15 cellular contexts compared by ENCODE assay signal in the genomic region with DNA sequence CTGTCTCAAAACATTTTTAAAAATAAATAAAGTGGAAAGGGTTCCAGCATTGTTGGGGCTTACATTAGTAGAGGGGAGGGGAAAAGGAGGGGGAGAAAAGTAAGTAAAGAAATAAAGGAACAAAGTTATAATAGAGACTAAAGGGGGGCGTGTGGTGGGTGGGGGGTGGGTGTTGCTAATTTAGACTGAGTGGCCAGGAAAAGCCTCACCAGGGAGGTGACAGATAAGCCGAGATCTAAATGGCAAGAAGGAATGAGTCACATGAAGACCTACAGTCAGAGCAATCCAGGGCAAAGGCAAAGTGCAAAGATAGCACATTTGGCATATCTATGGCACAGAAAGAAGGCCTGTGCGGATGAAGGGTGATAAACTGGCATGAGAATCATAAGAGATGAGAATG. TPM values are rescaled to one million over a fixed set of nuclear protein-coding genes. Genes with fewer than 3 reads are reported as not detected.
DNase-seq lines count a peak whose midpoint lies in the region; ATAC-seq and TF ChIP-seq lines count a peak whose summit lies in the region.
"Had no signal": no experiment of that assay in that cellular context is flagged by ENCODE, and none has a peak within 500 bp of the region (broad histone marks: within the 10 kb centered on the region; RNA-seq: fewer than 3 reads in every experiment).

No MANE protein-coding gene starts in this region.

- WGBS in endodermal cell (ENCODE audit: insufficient coverage in 1 of 2, insufficient read length in 1 of 2), 2 experiments = 68 to 78% methylated on average over 3 of the region's 3 CpGs

- H3K4me1 ChIP-seq in endodermal cell (ENCODE audit: control insufficient read depth, insufficient read depth, low read length) = peaks cover 12% of the 10 kb centered on the region
- peaks cover 3% of the 10 kb centered on the region for H3K4me1 ChIP-seq in parathyroid adenoma

- H3K9ac ChIP-seq in endodermal cell (ENCODE audit: extremely low read depth, low read length, poor library complexity, severe bottlenecking) (no peak overlapping the region), parathyroid adenoma (no peak overlapping the region)

- no peak overlapping the region for H3K27ac ChIP-seq in endodermal cell (ENCODE audit: low read depth, low read length)
- H3K27ac ChIP-seq in parathyroid adenoma = no peak overlapping the region
- H3K27ac ChIP-seq: C4-2B, right lobe of liver, SK-N-MC had no signal

- H3K36me3 Mint-ChIP-seq in endodermal cell (ENCODE audit: low read depth) = no peaks in the 10 kb centered on the region
- H3K36me3 Mint-ChIP-seq: naive thymus-derived CD8-positive, alpha-beta T cell had no signal

- H3K9me3 Mint-ChIP-seq in endodermal cell = no peaks in the 10 kb centered on the region
- H3K9me3 Mint-ChIP-seq: naive thymus-derived CD8-positive, alpha-beta T cell had no signal

- TF ChIP-seq CTCF in endodermal cell (conservative IDR thresholded peaks at IDR 0.05) = no peak
- TF ChIP-seq CTCF in parathyroid adenoma (IDR thresholded peaks at IDR 0.05) = no peak

- H3K27ac Mint-ChIP-seq in endodermal cell = no peak overlapping the region
- H3K27ac Mint-ChIP-seq: naive thymus-derived CD8-positive, alpha-beta T cell had no signal

- H3K4me3 ChIP-seq in endodermal cell (ENCODE audit: low read length) (no peak overlapping the region), parathyroid adenoma (ENCODE audit: low read depth, low read length) (no peak overlapping the region)
- H3K4me3 ChIP-seq: right lobe of liver, SK-N-MC had no signal

- DNase-seq in M059J (ENCODE audit: low read depth) = peak; percentile 40
- DNase-seq in endodermal cell = peak; percentile 41
- no peak for DNase-seq in SW 1271 (lab: John Stamatoyannopoulos, UW)
- no peak for DNase-seq in NCI-H2196 (lab: John Stamatoyannopoulos, UW; ENCODE audit: unreplicated experiment)
- DNase-seq: anterior cingulate cortex; H7; naive thymus-derived CD8-positive, alpha-beta T cell; NCI-H2081 treated with DMSO at 0.1 percent for 48 hours had no signal

- H3K4me3 Mint-ChIP-seq in endodermal cell = no peak overlapping the region
- H3K4me3 Mint-ChIP-seq: naive thymus-derived CD8-positive, alpha-beta T cell had no signal

- H3K36me3 ChIP-seq in endodermal cell (ENCODE audit: control insufficient read depth, insufficient read depth, low read length) = no peaks in the 10 kb centered on the region
- H3K36me3 ChIP-seq in parathyroid adenoma (ENCODE audit: control insufficient read depth, insufficient read depth, low read length) = no peaks in the 10 kb centered on the region
- H3K36me3 ChIP-seq: right lobe of liver had no signal

- no peaks in the 10 kb centered on the region for H3K79me2 ChIP-seq in parathyroid adenoma

- peak overlapping the region; percentile 29 for H2AFZ ChIP-seq in parathyroid adenoma

- peak overlapping the region; percentile 8 for H3K4me2 ChIP-seq in parathyroid adenoma (ENCODE audit: low read length)

- no peaks in the 10 kb centered on the region for H3K27me3 Mint-ChIP-seq in endodermal cell (ENCODE audit: insufficient read depth)
- H3K27me3 Mint-ChIP-seq: naive thymus-derived CD8-positive, alpha-beta T cell had no signal

- H3K4me1 Mint-ChIP-seq in endodermal cell = peaks cover 32% of the 10 kb centered on the region

- peaks cover 6% of the 10 kb centered on the region for H3K27me3 ChIP-seq in endodermal cell (ENCODE audit: control insufficient read depth, insufficient read depth, low read length, poor library complexity, severe bottlenecking)
- H3K27me3 ChIP-seq in parathyroid adenoma (ENCODE audit: control insufficient read depth, insufficient read depth, low read length) = no peaks in the 10 kb centered on the region
- H3K27me3 ChIP-seq: right lobe of liver had no signal

- H3K9me3 ChIP-seq in endodermal cell (ENCODE audit: control insufficient read depth, low read length) (no peaks in the 10 kb centered on the region), parathyroid adenoma (ENCODE audit: control insufficient read depth, low read length) (no peaks in the 10 kb centered on the region)
- H3K9me3 ChIP-seq: right lobe of liver had no signal

- ATAC-seq in HG03520 (IDR thresholded peaks at IDR 0.05; ENCODE audit: unreplicated experiment) = no peak
- ATAC-seq: activated CD4-positive, CD25-positive, alpha-beta regulatory T cell treated with anti-CD3 and anti-CD28 coated beads, Interleukin-2, amount 50 U/mL, for 24 hours; naive thymus-derived CD8-positive, alpha-beta T cell had no signal

RNA-seq across cellular contexts. Expression of a gene that starts 7.5 kb away (rescaled TPM):
- not detected in 2 replicates for total RNA-seq in M059J (2014; rRNA removed; shearing (Covaris generic))
- 1 to 10 TPM in 1 of 2 donors, under 1 TPM in 1; 0.64 to 1.2 TPM for total RNA-seq in endodermal cell
- not detected for polyA plus RNA-seq in endodermal cell (2013, experiment 1 of 2)
- not detected for polyA plus RNA-seq in endodermal cell (2013, experiment 2 of 2)
- total RNA-seq: H7; MCF 10A; naive thymus-derived CD8-positive, alpha-beta T cell had no signal
- polyA plus RNA-seq: naive thymus-derived CD8-positive, alpha-beta T cell had no signal

RNA-seq across cellular contexts. Expression of a gene that starts 13.7 kb away (rescaled TPM):
- 273 and 274 TPM in 2 replicates for total RNA-seq in M059J (2014; rRNA removed; shearing (Covaris generic))
- 100 to 1,000 TPM; 126 to 149 TPM for total RNA-seq in endodermal cell
- polyA plus RNA-seq in endodermal cell (2013, experiment 1 of 2) = 183 TPM
- polyA plus RNA-seq in endodermal cell (2013, experiment 2 of 2) = 169 TPM

RNA-seq across cellular contexts. Expression of a gene that starts 22.7 kb away (rescaled TPM):
- 152 and 164 TPM in 2 replicates for total RNA-seq in M059J (2014; rRNA removed; shearing (Covaris generic))
- total RNA-seq in endodermal cell = 10 to 100 TPM; 24.4 to 28.3 TPM
- polyA plus RNA-seq in endodermal cell (2013, experiment 1 of 2) = 25.1 TPM
- polyA plus RNA-seq in endodermal cell (2013, experiment 2 of 2) = 23.3 TPM

RNA-seq across cellular contexts. Expression of a gene that starts 44.3 kb away (rescaled TPM):
- 2.0 and 3.3 TPM in 2 replicates for total RNA-seq in M059J (2014; rRNA removed; shearing (Covaris generic))
- total RNA-seq in endodermal cell = under 1 TPM; 0.40 to 0.99 TPM
- polyA plus RNA-seq in endodermal cell (2013, experiment 1 of 2) = 1.2 TPM
- 1.7 TPM for polyA plus RNA-seq in endodermal cell (2013, experiment 2 of 2)
- total RNA-seq: MCF 10A; naive thymus-derived CD8-positive, alpha-beta T cell had no signal
- polyA plus RNA-seq: naive thymus-derived CD8-positive, alpha-beta T cell had no signal

RNA-seq across cellular contexts. Expression of a gene that starts 44.5 kb away (rescaled TPM):
- 113 and 121 TPM in 2 replicates for total RNA-seq in M059J (2014; rRNA removed; shearing (Covaris generic))
- 10 to 100 TPM; 16.1 to 18.8 TPM for total RNA-seq in endodermal cell
- 21.9 TPM for polyA plus RNA-seq in endodermal cell (2013, experiment 1 of 2)
- polyA plus RNA-seq in endodermal cell (2013, experiment 2 of 2) = 20.6 TPM

Comparison
In these comparisons a context has a peak if more than half of its experiments do, and no peak if none do; other contexts are left out.
1. DNase-seq: peak in M059J (single experiment) and endodermal cell (single experiment); none in SW 1271 (0 of 2) and NCI-H2196 (single experiment).